ENCODE assay signal across 1 cellular context in genomic region chr10:96858706-96859050, GRCh38.
A peak's percentile ranks its signal among the peaks of the same experiment; 100 is the strongest.
TF ChIP-seq lines count a peak whose summit lies in the region.

No MANE protein-coding gene starts in this region.

TF ChIP-seq in K562, 482 proteins besides CTCF, POLR2A, EP300 and RAD21 (continued from another document):
- TF ChIP-seq MIER1 (IDR thresholded peaks at IDR 0.05; ENCODE audit: low read depth), result no peak
- no peak for TF ChIP-seq HOXB6 (CRISPR knock-in tag; IDR thresholded peaks at IDR 0.05; ENCODE audit: borderline replicate concordance)
- peak; percentile 69 for TF ChIP-seq CBFA2T3 (IDR thresholded peaks at IDR 0.05)
- TF ChIP-seq TEAD4 (IDR thresholded peaks at IDR 0.05; ENCODE audit: low read length), result peak; percentile 75
- no peak for TF ChIP-seq TEAD4 (CRISPR knock-in tag; IDR thresholded peaks at IDR 0.05; ENCODE audit: borderline replicate concordance)
- no peak for TF ChIP-seq ZNF830 (CRISPR knock-in tag; IDR thresholded peaks at IDR 0.05)
- TF ChIP-seq TCF3 (CRISPR knock-in tag; IDR thresholded peaks at IDR 0.05), result peak; percentile 36
